ENCODE assay signal across 23 cellular contexts in the genomic region with DNA sequence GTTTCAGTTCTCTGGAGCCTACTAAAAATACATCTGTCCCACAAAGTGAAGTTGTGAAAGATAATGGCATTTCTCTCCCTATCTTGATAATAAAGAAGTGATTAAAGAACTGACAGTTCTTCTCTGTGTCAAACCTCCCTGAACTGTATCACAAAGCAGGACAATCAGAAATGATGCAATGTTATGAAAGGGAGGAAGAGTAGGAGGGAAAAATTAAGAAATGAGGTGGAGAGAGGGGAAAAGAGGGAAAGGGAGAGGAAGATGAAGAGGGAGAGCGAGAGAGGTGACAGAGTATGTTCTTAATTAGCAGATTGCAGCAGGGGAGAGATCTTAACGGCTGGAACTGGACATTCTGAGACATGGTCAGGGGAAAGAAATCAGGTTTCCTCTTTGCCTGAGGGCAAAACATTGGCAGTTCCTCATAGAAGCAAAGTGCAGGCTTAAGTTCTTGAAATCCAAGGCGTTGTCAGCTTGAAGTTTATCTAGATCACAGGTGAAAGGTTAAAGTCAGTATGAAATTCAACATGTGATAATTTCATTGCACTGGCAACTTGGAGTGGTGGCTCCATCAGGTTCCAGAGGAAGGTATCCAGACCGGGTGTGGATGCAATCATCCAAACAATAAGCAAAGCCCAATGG.
"Had no signal": no experiment of that assay in that cellular context is flagged by ENCODE, and none has a peak within 500 bp of the region (broad histone marks: within the 10 kb centered on the region; RNA-seq: fewer than 3 reads in every experiment).

No MANE protein-coding gene starts in this region.

- DNase-seq: activated CD4-positive, alpha-beta T cell treated with anti-CD3 and anti-CD28 coated beads for 48 hours; activated CD4-positive, CD25-positive, alpha-beta regulatory T cell; activated CD8-positive, alpha-beta T cell treated with anti-CD3 and anti-CD28 coated beads for 36 hours; activated naive CD4-positive, alpha-beta T cell treated with Interleukin-2 at 50 U/mL for 16 hours; activated naive CD8-positive, alpha-beta T cell treated with anti-CD3 and anti-CD28 coated beads, Interleukin-2, amount 10 ng/mL, durations not matched to agents 7 days and 5 days; activated T-cell treated with anti-CD3 and anti-CD28 coated beads, Interleukin-2, amount 50 U/mL, for 24 hours; anterior cingulate cortex; central memory CD4-positive, alpha-beta T cell; dorsolateral prefrontal cortex; foreskin melanocyte; glutamatergic neuron; hippocampal formation; islet precursor cell; lower lobe of right lung; sigmoid colon; spleen; stimulated activated CD4-positive, alpha-beta T cell treated with anti-CD3 and anti-CD28 coated beads, Interleukin-4, amount 100 ng/mL, for 4 hours; stimulated activated naive B cell treated with anti-CD40 and anti-IgM and Interleukin-4, amounts not matched to agents 10 μg/mL and 1 μg/mL and 100 μg/mL, for 72 hours; upper lobe of right lung had no signal

- H3K9me3 ChIP-seq: lower lobe of right lung, sigmoid colon, spleen, thoracic aorta, upper lobe of right lung had no signal

- H3K4me3 ChIP-seq: dorsolateral prefrontal cortex, lower lobe of right lung, sigmoid colon, spleen, thoracic aorta, upper lobe of right lung had no signal

- H3K4me1 ChIP-seq: lower lobe of right lung, sigmoid colon, spleen, upper lobe of right lung had no signal

- H3K36me3 ChIP-seq: lower lobe of right lung, sigmoid colon, spleen, thoracic aorta, upper lobe of right lung had no signal

- ATAC-seq: activated CD8-positive, alpha-beta T cell treated with anti-CD3 and anti-CD28 coated beads for 36 hours; lower lobe of right lung; natural killer cell treated with Interleukin-12 subunit alpha and Interleukin-12 subunit beta and Interleukin-15 and Interleukin-18, amount 100 ng/mL, for 72 hours; stimulated activated naive B cell treated with anti-CD40 and anti-IgM and Interleukin-4, amounts not matched to agents 10 μg/mL and 1 μg/mL and 100 μg/mL, for 72 hours; upper lobe of right lung had no signal

- FAIRE-seq: colon, TTC549 had no signal

- H3K27me3 ChIP-seq: sigmoid colon, upper lobe of right lung had no signal

- H3K27ac ChIP-seq: dorsolateral prefrontal cortex, lower lobe of right lung, sigmoid colon, spleen, thoracic aorta, upper lobe of right lung had no signal
